Comparison of ENCODE assay signal across 8 cellular contexts in the genomic region with DNA sequence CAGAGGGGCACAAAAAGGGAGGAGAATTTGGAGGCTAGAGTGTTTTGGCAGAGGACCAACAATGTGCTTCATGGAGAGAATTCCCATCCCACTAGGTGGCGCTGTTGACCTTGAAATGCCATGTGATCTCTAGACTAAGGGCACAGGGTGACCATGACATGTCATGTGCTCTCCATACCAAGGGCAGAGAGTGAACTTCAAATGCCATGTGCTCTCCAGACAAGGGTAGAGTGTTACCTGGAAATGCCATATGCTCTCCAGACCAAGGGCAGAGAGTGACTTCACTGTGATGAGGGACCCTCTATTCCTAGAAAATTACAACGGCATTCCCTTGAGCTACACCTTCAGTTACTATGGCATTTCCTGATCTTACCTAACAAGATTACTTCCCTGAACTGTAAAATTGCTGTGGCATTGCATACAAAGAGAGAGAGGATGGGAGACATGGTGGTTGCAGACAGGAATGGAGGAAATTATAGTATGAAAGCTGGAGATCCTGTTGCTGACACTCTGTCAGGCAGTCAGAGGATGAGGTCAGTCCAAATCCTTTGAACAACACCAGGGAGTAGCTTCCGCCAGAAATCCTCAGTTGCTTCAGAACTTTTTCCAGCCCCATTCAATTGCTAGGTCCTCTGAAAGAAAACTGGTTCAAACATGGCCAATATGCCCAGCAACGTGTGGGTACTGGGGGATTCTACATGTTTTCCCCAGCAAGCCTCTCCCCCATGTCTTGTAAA.
A peak's percentile ranks its signal among the peaks of the same experiment; 100 is the strongest.
DNase-seq lines count a peak whose midpoint lies in the region; ATAC-seq and TF ChIP-seq lines count a peak whose summit lies in the region.

No MANE protein-coding gene starts in this region.

- no peak for TF ChIP-seq POLR2A in IMR-90 (IDR thresholded peaks at IDR 0.05; ENCODE audit: low read depth, low read length)
- TF ChIP-seq POLR2A in Peyer's patch (IDR thresholded peaks at IDR 0.05), result no peak
- no peak for TF ChIP-seq POLR2A in prostate gland (IDR thresholded peaks at IDR 0.05)

- peak; percentile 75 for DNase-seq in EL
- peak; percentile 73 for DNase-seq in IMR-90
- peak; percentile 52 to 88 (median 69) for DNase-seq in Peyer's patch
- DNase-seq in activated T-helper 1 cell treated with Interleukin-2 at 50 U/mL for 16 hours (ENCODE audit: low read depth), result peak; percentile 22
- peak; percentile 56 for DNase-seq in germinal center (ENCODE audit: low spot score)
- peak; percentile 57 for DNase-seq in prostate gland (ENCODE audit: low spot score)
- DNase-seq in cerebellar nuclear complex (lab: John Stamatoyannopoulos, UW), result no peak

- no peak overlapping the region for H2BK5ac ChIP-seq in IMR-90 (ENCODE audit: low read depth, low read length, poor library complexity, severe bottlenecking)

- H3K23ac ChIP-seq in IMR-90 (ENCODE audit: low read depth, low read length), result no peak overlapping the region

- no peak overlapping the region for H2BK120ac ChIP-seq in IMR-90 (ENCODE audit: low read depth, low read length)

- H3K27ac ChIP-seq in IMR-90 (ENCODE audit: insufficient read depth, low read length) (no peak overlapping the region), Peyer's patch (no peak overlapping the region), prostate gland (no peak overlapping the region)

- no peak overlapping the region for H3K4me2 ChIP-seq in IMR-90 (ENCODE audit: low read depth, low read length)

- no peak overlapping the region for H3K56ac ChIP-seq in IMR-90 (ENCODE audit: extremely low read depth, insufficient read depth, low read length)

- H3K9me3 ChIP-seq in IMR-90 (ENCODE audit: control insufficient read depth, insufficient read depth, low read length) (no peaks in the 10 kb centered on the region), Peyer's patch (no peaks in the 10 kb centered on the region), prostate gland (no peaks in the 10 kb centered on the region)

- no peak overlapping the region for H3K9ac ChIP-seq in IMR-90 (ENCODE audit: low read depth, low read length)

- H3K27me3 ChIP-seq in IMR-90 (ENCODE audit: control insufficient read depth, insufficient read depth, low read length), result no peaks in the 10 kb centered on the region
- no peaks in the 10 kb centered on the region for H3K27me3 ChIP-seq in Peyer's patch
- no peaks in the 10 kb centered on the region for H3K27me3 ChIP-seq in prostate gland (replicated peaks; ENCODE audit: insufficient read depth)

- H3K14ac ChIP-seq in IMR-90 (replicated peaks; ENCODE audit: low read depth, low read length), result no peak overlapping the region

- WGBS in IMR-90 (ENCODE audit: extremely low coverage in 2 of 2, insufficient read length in 1 of 2), 2 experiments, result no CpG with 5 or more reads among the region's 4 CpGs
- WGBS in prostate gland, result 62% methylated on average over 4 of the region's 4 CpGs

- ATAC-seq in GM21576 (IDR thresholded peaks at IDR 0.05; ENCODE audit: unreplicated experiment), result peak; percentile 75
- ATAC-seq in IMR-90 (ENCODE audit: low read depth), result peak; percentile 82

- no peaks in the 10 kb centered on the region for H3K9me1 ChIP-seq in IMR-90 (ENCODE audit: insufficient read depth, low read length)

- H2AK5ac ChIP-seq in IMR-90 (ENCODE audit: low read depth, low read length), result no peak overlapping the region

- H2BK15ac ChIP-seq in IMR-90 (ENCODE audit: low read depth, low read length), result no peak overlapping the region

- H3K18ac ChIP-seq in IMR-90 (ENCODE audit: low read depth, low read length), result no peak overlapping the region

- H2AK9ac ChIP-seq in IMR-90 (replicated peaks; ENCODE audit: low read depth, low read length, poor library complexity), result peak overlapping the region; percentile 33

- H2AFZ ChIP-seq in IMR-90 (replicated peaks; ENCODE audit: low read length, poor library complexity), result peak overlapping the region; percentile 34

- no peaks in the 10 kb centered on the region for H3K4me1 ChIP-seq in IMR-90 (ENCODE audit: control insufficient read depth, insufficient read depth, low read length)
- H3K4me1 ChIP-seq in Peyer's patch, result no peaks in the 10 kb centered on the region
- H3K4me1 ChIP-seq in prostate gland (replicated peaks), result no peaks in the 10 kb centered on the region

- H4K20me1 ChIP-seq in IMR-90 (ENCODE audit: insufficient read depth, low read length), result no peaks in the 10 kb centered on the region

- no peak overlapping the region for H4K91ac ChIP-seq in IMR-90 (ENCODE audit: insufficient read depth, low read depth, low read length)

- H4K8ac ChIP-seq in IMR-90 (ENCODE audit: low read depth in 2 of 2, low read length in 2 of 2), result no peak overlapping the region

- H2BK20ac ChIP-seq in IMR-90 (ENCODE audit: low read depth, low read length), result no peak overlapping the region

- H3K4ac ChIP-seq in IMR-90 (ENCODE audit: low read depth, low read length), result no peak overlapping the region

- intact Hi-C loops in IMR-90 (cut with micrococcal nuclease), result loop anchor here (1.0 to 5.0 kb wide), 6 partner anchors 49 to 468 kb away; no protein-coding TSS in a partner anchor
- intact Hi-C loops in prostate gland (cut with DNase I), result no loop called here

- no peaks in the 10 kb centered on the region for H3K79me1 ChIP-seq in IMR-90 (ENCODE audit: low read depth in 1 of 2, low read length in 2 of 2)

- POLR2A ChIA-PET in IMR-90 (lab: Charles Lee; ENCODE audit: unreplicated experiment), result interaction anchor here (0.6 kb wide), 1 partner anchor 472 kb away, joined by 4 read pairs; no protein-coding TSS in a partner anchor

- CTCF ChIA-PET in IMR-90 (lab: Yijun Ruan, JAX), result interaction anchor here (0.6 to 0.9 kb wide), 6 partner anchors 9 to 881 kb away, joined by 3 to 6 read pairs (median 4); no protein-coding TSS in a partner anchor

- peak; percentile 92 for TF ChIP-seq RAD21 in IMR-90 (IDR thresholded peaks at IDR 0.05; ENCODE audit: low read length)

- H4K5ac ChIP-seq in IMR-90 (ENCODE audit: low read depth, low read length), result no peak overlapping the region

- in situ Hi-C loops in IMR-90 (cut with MboI; ENCODE audit: low sequenced_read_pairs), result loop anchor here (5.0 to 10.0 kb wide), 3 partner anchors 102 to 472 kb away; no protein-coding TSS in a partner anchor

- dilution Hi-C loops in IMR-90 (cut with HindIII; ENCODE audit: low sequenced_read_pairs, unreplicated experiment), result no loop called here

- TF ChIP-seq CTCF in IMR-90 (conservative IDR thresholded peaks at IDR 0.05; ENCODE audit: low read depth, low read length), result peak; percentile 80
- peak in 5 of 6 experiments; percentile 28 to 83 (median 75) for TF ChIP-seq CTCF in Peyer's patch (IDR thresholded peaks at IDR 0.05)
- peak; percentile 29 to 74 (median 65) for TF ChIP-seq CTCF in prostate gland (IDR thresholded peaks at IDR 0.05)

- BruUV-seq in IMR-90 (replicated peaks; lab: Mats Ljungman, UMichigan), result no TSS peak

- H3K4me3 ChIP-seq in IMR-90 (ENCODE audit: insufficient read depth, low read depth, low read length) (no peak overlapping the region), Peyer's patch (no peak overlapping the region), prostate gland (no peak overlapping the region)

- no peaks in the 10 kb centered on the region for H3K36me3 ChIP-seq in IMR-90 (ENCODE audit: control insufficient read depth, insufficient read depth, low read length)
- H3K36me3 ChIP-seq in Peyer's patch, result no peaks in the 10 kb centered on the region
- H3K36me3 ChIP-seq in prostate gland, result no peaks in the 10 kb centered on the region

TF ChIP-seq in IMR-90, 13 proteins besides CTCF, POLR2A, EP300 and RAD21:
- TF ChIP-seq, protein P1, sequence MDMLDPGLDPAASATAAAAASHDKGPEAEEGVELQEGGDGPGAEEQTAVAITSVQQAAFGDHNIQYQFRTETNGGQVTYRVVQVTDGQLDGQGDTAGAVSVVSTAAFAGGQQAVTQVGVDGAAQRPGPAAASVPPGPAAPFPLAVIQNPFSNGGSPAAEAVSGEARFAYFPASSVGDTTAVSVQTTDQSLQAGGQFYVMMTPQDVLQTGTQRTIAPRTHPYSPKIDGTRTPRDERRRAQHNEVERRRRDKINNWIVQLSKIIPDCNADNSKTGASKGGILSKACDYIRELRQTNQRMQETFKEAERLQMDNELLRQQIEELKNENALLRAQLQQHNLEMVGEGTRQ (IDR thresholded peaks at IDR 0.05; ENCODE audit: low read depth, low read length), result peak; percentile 72
- TF ChIP-seq NFE2L2 (IDR thresholded peaks at IDR 0.05; ENCODE audit: low read depth, low read length) (no peak), RCOR1 (IDR thresholded peaks at IDR 0.05; ENCODE audit: insufficient replicate concordance, low read length) (no peak), SMC3 (IDR thresholded peaks at IDR 0.05; ENCODE audit: low read depth, low read length) (peak; percentile 70), BHLHE40 (IDR thresholded peaks at IDR 0.05; ENCODE audit: low read depth, low read length) (no peak)

Comparison
In these comparisons a context has a peak if more than half of its experiments do, and no peak if none do; other contexts are left out.
1. DNase-seq: peak in EL (single experiment), IMR-90 (single experiment), Peyer's patch (3 of 3), activated T-helper 1 cell treated with Interleukin-2 at 50 U/mL for 16 hours (single experiment), germinal center (single experiment) and prostate gland (single experiment); none in cerebellar nuclear complex (0 of 2).
2. Peak in every context shown above with its lines, with median percentiles within 50 percentile points of each other: CTCF ChIP-seq.